ENCODE assay signal across 25 cellular contexts in the genomic region with DNA sequence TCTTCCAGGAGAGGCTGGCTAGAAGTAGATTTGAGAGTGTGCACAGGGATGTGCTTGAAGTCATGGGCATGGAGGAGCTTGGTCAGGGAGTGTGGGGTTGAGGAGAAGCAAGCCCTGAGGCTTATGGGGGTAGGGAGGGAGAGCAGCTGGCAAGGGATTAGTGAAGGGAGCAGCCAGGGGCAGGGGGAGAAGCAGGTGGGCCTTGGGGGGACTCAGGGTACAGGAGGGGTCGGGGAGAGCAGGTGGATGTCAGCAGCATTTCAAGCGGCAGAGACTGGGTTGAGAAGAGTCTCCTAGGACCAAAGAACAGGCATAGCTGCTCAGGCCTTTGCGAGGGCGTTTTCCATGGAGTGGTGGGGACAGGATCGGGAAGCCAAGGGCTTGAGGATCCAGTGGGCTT. TPM values are rescaled to one million over a fixed set of nuclear protein-coding genes. Genes with fewer than 3 reads are reported as not detected.
DNase-seq lines count a peak whose midpoint lies in the region; ATAC-seq and TF ChIP-seq lines count a peak whose summit lies in the region.
"Had no signal": no experiment of that assay in that cellular context is flagged by ENCODE, and none has a peak within 500 bp of the region (broad histone marks: within the 10 kb centered on the region; RNA-seq: fewer than 3 reads in every experiment).

No MANE protein-coding gene starts in this region.

- no peak overlapping the region for H3K56ac ChIP-seq in H9 (ENCODE audit: insufficient read length, low read depth, low read length)

- H3K27me3 ChIP-seq in H9 (ENCODE audit: insufficient read depth, low read length) (no peaks in the 10 kb centered on the region), osteoblast (ENCODE audit: insufficient read depth, low read length) (no peaks in the 10 kb centered on the region), PC-9 (ENCODE audit: insufficient read depth, low read depth) (no peaks in the 10 kb centered on the region)
- H3K27me3 ChIP-seq: heart right ventricle, right lobe of liver, uterus had no signal

- CTCF ChIA-PET in activated naive CD4-positive, alpha-beta T cell treated with anti-CD3 and anti-CD28 coated beads for 36 hours (lab: Charles Lee) = interaction anchor here (0.7 to 5.4 kb wide), 5 partner anchors 10 to 175 kb away, joined by 4 to 32 read pairs (median 6); no protein-coding TSS in a partner anchor
- CTCF ChIA-PET in WTC11 (lab: Charles Lee) = interaction anchor here (0.5 to 5.0 kb wide), 22 partner anchors 8 to 411 kb away, joined by 3 to 40 read pairs (median 6); no protein-coding TSS in a partner anchor
- CTCF ChIA-PET in PC-9 (lab: Charles Lee) = interaction anchor here (0.5 kb wide), 1 partner anchor 431 kb away, joined by 8 read pairs; no protein-coding TSS in a partner anchor

- H3K79me2 ChIP-seq in H9 (ENCODE audit: insufficient read depth, low read length) = no peaks in the 10 kb centered on the region
- H3K79me2 ChIP-seq in osteoblast (ENCODE audit: insufficient read depth, low read length) = no peaks in the 10 kb centered on the region
- H3K79me2 ChIP-seq in PC-9 (ENCODE audit: low read depth) = no peaks in the 10 kb centered on the region

- peak overlapping the region; percentile 36 to 77 for H3K27ac Mint-ChIP-seq in activated naive CD4-positive, alpha-beta T cell treated with anti-CD3 and anti-CD28 coated beads, Interleukin-2, amount 50 U/mL, for 72 hours
- H3K27ac Mint-ChIP-seq in activated naive CD4-positive, alpha-beta T cell treated with anti-CD3 and anti-CD28 coated beads for 36 hours = no peak overlapping the region
- H3K27ac Mint-ChIP-seq in H9 (peak overlapping the region in 2 of 3 experiments; percentile 16 to 30; a peak in 2 of 7 replicates), WTC11 (peak overlapping the region; percentile 38; the same call in 1 of the 2 replicates)

- H3K4ac ChIP-seq in H9 (ENCODE audit: low read depth, low read length) = no peak overlapping the region

- H2AFZ ChIP-seq in H9 (ENCODE audit: low read length) (no peak overlapping the region), osteoblast (ENCODE audit: low read length) (no peak overlapping the region), PC-9 (no peak overlapping the region)

- peaks cover 24% of the 10 kb centered on the region for H3K4me1 Mint-ChIP-seq in activated naive CD4-positive, alpha-beta T cell treated with anti-CD3 and anti-CD28 coated beads for 36 hours (ENCODE audit: low read depth)
- H3K4me1 Mint-ChIP-seq in H9 (peaks cover 9 to 16% of the 10 kb centered on the region in 2 experiments), WTC11 (peaks cover 6% of the 10 kb centered on the region)

- H3K4me1 ChIP-seq in H9 (ENCODE audit: insufficient read depth, low read length) (no peaks in the 10 kb centered on the region), osteoblast (ENCODE audit: insufficient read depth, low read length) (peaks cover 6% of the 10 kb centered on the region), PC-9 (replicated peaks; ENCODE audit: insufficient read depth) (no peaks in the 10 kb centered on the region)
- H3K4me1 ChIP-seq: uterus had no signal

- H3K9me3 Mint-ChIP-seq in activated naive CD4-positive, alpha-beta T cell treated with anti-CD3 and anti-CD28 coated beads, Interleukin-2, amount 50 U/mL, for 72 hours = no peaks in the 10 kb centered on the region
- no peaks in the 10 kb centered on the region for H3K9me3 Mint-ChIP-seq in activated naive CD4-positive, alpha-beta T cell treated with anti-CD3 and anti-CD28 coated beads for 36 hours
- no peaks in the 10 kb centered on the region for H3K9me3 Mint-ChIP-seq in H9
- no peaks in the 10 kb centered on the region for H3K9me3 Mint-ChIP-seq in WTC11

- no peaks in the 10 kb centered on the region for H4K20me1 ChIP-seq in H9 (ENCODE audit: control insufficient read depth, insufficient read depth, insufficient read length)
- no peaks in the 10 kb centered on the region for H4K20me1 ChIP-seq in osteoblast (ENCODE audit: insufficient read depth, low read length)
- H4K20me1 ChIP-seq in PC-9 (ENCODE audit: insufficient read depth) = no peaks in the 10 kb centered on the region

- H3K9ac ChIP-seq in H9 (ENCODE audit: extremely low read depth, insufficient read length, low read length) = no peak overlapping the region

- H3K27ac ChIP-seq in H9 (ENCODE audit: insufficient read length, low read depth, low read length) (no peak overlapping the region), osteoblast (ENCODE audit: low read depth, low read length) (no peak overlapping the region), PC-9 (no peak overlapping the region)
- H3K27ac ChIP-seq: heart right ventricle, HL-60, right lobe of liver, SK-N-MC, uterus had no signal

- H3K23me2 ChIP-seq in H9 (ENCODE audit: insufficient read length, low read depth, low read length, poor library complexity, severe bottlenecking) = no peaks in the 10 kb centered on the region

- H3K9me3 ChIP-seq in H9 (ENCODE audit: control insufficient read depth, low read depth, low read length) (no peaks in the 10 kb centered on the region), osteoblast (ENCODE audit: low read depth, low read length) (no peaks in the 10 kb centered on the region), PC-9 (ENCODE audit: insufficient read depth, low read depth) (no peaks in the 10 kb centered on the region)
- H3K9me3 ChIP-seq: heart right ventricle, right lobe of liver, uterus had no signal

- H3F3A ChIP-seq in PC-9 (ENCODE audit: insufficient read depth, low read depth) = no peaks in the 10 kb centered on the region; the same call in 1 of the 2 replicates

- no peak overlapping the region for H3K23ac ChIP-seq in H9 (ENCODE audit: insufficient read length, low read depth, low read length)

- no peak overlapping the region for H3K4me3 ChIP-seq in osteoblast (ENCODE audit: insufficient read depth, low read length)
- no peak overlapping the region for H3K4me3 ChIP-seq in PC-9
- H3K4me3 ChIP-seq: heart right ventricle, right lobe of liver, SK-N-MC, uterus had no signal

- no peak overlapping the region for H4K91ac ChIP-seq in H9 (ENCODE audit: insufficient read length, low read depth, low read length)

- no peak overlapping the region for H2BK20ac ChIP-seq in H9 (ENCODE audit: low read depth, low read length, poor library complexity, severe bottlenecking)

- no peak overlapping the region for H2BK15ac ChIP-seq in H9 (ENCODE audit: low read depth, low read length)

- no peak overlapping the region for H3K14ac ChIP-seq in H9 (ENCODE audit: insufficient read depth, low read length)

- H4K8ac ChIP-seq in H9 (replicated peaks; ENCODE audit: insufficient read length, low read depth, low read length) = no peak overlapping the region

- no peaks in the 10 kb centered on the region for H3K27me3 Mint-ChIP-seq in activated naive CD4-positive, alpha-beta T cell treated with anti-CD3 and anti-CD28 coated beads for 36 hours (ENCODE audit: low read depth)
- H3K27me3 Mint-ChIP-seq in H9 (ENCODE audit: low read depth) = peaks cover 8% of the 10 kb centered on the region
- no peaks in the 10 kb centered on the region for H3K27me3 Mint-ChIP-seq in WTC11 (ENCODE audit: low read depth)

- no peak overlapping the region for H2BK5ac ChIP-seq in H9 (ENCODE audit: insufficient read length, low read length)

- DNase-seq in activated naive CD4-positive, alpha-beta T cell treated with anti-CD3 and anti-CD28 coated beads, Interleukin-2, amount 50 U/mL, for 72 hours (ENCODE audit: low spot score in 2 of 2) = no peak
- DNase-seq in activated naive CD4-positive, alpha-beta T cell treated with anti-CD3 and anti-CD28 coated beads for 36 hours = no peak
- DNase-seq in H9 (no peak), WTC11 (ENCODE audit: low spot score) (no peak), osteoblast (ENCODE audit: insufficient read length, low spot score, missing footprints) (peak; percentile 46), PC-9 (no peak)
- no peak for DNase-seq in stimulated activated CD4-positive, alpha-beta T cell treated with anti-CD3 and anti-CD28 coated beads, Interleukin-15, amount 100 ng/mL, for 24 hours
- DNase-seq in stimulated activated CD4-positive, alpha-beta T cell treated with anti-CD3 and anti-CD28 coated beads, Interleukin-4, amount 100 ng/mL, for 4 hours = no peak
- DNase-seq: activated CD4-positive, alpha-beta T cell treated with anti-CD3 and anti-CD28 coated beads for 1 hour; activated gamma-delta T cell; aorta; DMS153; heart right ventricle; left colon; NCI-H2081 treated with DMSO at 0.1 percent for 48 hours; NCI-H446; NK-92 treated with Interleukin-12 subunit alpha and Interleukin-12 subunit beta, amount 100 ng/mL, for 24 hours; uterus had no signal

- BruUV-seq in PC-9 (replicated peaks; lab: Mats Ljungman, UMichigan) = no TSS peak

- no peak overlapping the region for H2BK120ac ChIP-seq in H9 (ENCODE audit: low read depth, low read length, poor library complexity, severe bottlenecking)

- H3K4me3 Mint-ChIP-seq in activated naive CD4-positive, alpha-beta T cell treated with anti-CD3 and anti-CD28 coated beads for 36 hours = no peak overlapping the region
- peak overlapping the region in 1 of 2 experiments; percentile 12; a peak in 1 of 5 replicates for H3K4me3 Mint-ChIP-seq in H9
- H3K4me3 Mint-ChIP-seq in WTC11 = no peak overlapping the region

- no peak overlapping the region for H2AK5ac ChIP-seq in H9 (ENCODE audit: insufficient read length, low read length)

- H3K4me2 ChIP-seq in H9 (ENCODE audit: insufficient read depth, insufficient read length, low read length) (no peak overlapping the region), osteoblast (ENCODE audit: insufficient read depth, low read length) (no peak overlapping the region), PC-9 (no peak overlapping the region)

- H2BK12ac ChIP-seq in H9 (ENCODE audit: insufficient read length, low read depth, low read length) = no peak overlapping the region

- H3K36me3 ChIP-seq in osteoblast (ENCODE audit: insufficient read depth, low read length) (peaks cover under 1% of the 10 kb centered on the region), PC-9 (ENCODE audit: low read depth) (no peaks in the 10 kb centered on the region)
- H3K36me3 ChIP-seq: right lobe of liver, uterus had no signal

- no peak overlapping the region for H3K18ac ChIP-seq in H9 (ENCODE audit: insufficient read length, low read depth, low read length)

- TF ChIP-seq CTCF in H9 (conservative IDR thresholded peaks at IDR 0.05) (0 out of 3 replicates have a peak, but pooled peaks have one; percentile 2), WTC11 (IDR thresholded peaks at IDR 0.05) (no peak), osteoblast (IDR thresholded peaks at IDR 0.05; ENCODE audit: extremely low read depth, low read depth, low read length) (no peak), PC-9 (conservative IDR thresholded peaks at IDR 0.05) (no peak; the same call in 1 of the 2 replicates)

- no CpG with 5 or more reads among the region's 5 CpGs for WGBS in H9 (ENCODE audit: extremely low coverage, insufficient read length, low lambda C conversion rate)

- intact Hi-C loops in activated naive CD4-positive, alpha-beta T cell treated with anti-CD3 and anti-CD28 coated beads for 36 hours (cut with micrococcal nuclease) = no loop called here
- intact Hi-C loops in PC-9 (cut with micrococcal nuclease; ENCODE audit: unreplicated experiment) = no loop called here

- H3K9me2 ChIP-seq in PC-9 (ENCODE audit: insufficient read depth) = no peaks in the 10 kb centered on the region

- no peak overlapping the region for H3T11ph ChIP-seq in H9 (ENCODE audit: low read length)

- ATAC-seq in activated naive CD4-positive, alpha-beta T cell treated with anti-CD3 and anti-CD28 coated beads, Interleukin-2, amount 50 U/mL, for 72 hours = no peak
- ATAC-seq in WTC11 = no peak
- ATAC-seq: heart right ventricle, left colon had no signal

- peaks cover 0 to 8% of the 10 kb centered on the region in 2 donors for H3K36me3 Mint-ChIP-seq in activated naive CD4-positive, alpha-beta T cell treated with anti-CD3 and anti-CD28 coated beads, Interleukin-2, amount 50 U/mL, for 72 hours
- H3K36me3 Mint-ChIP-seq in activated naive CD4-positive, alpha-beta T cell treated with anti-CD3 and anti-CD28 coated beads for 36 hours (ENCODE audit: low read depth) = peaks cover 8% of the 10 kb centered on the region
- H3K36me3 Mint-ChIP-seq in H9 (ENCODE audit: insufficient read depth in 1 of 3, low read depth in 3 of 3) (peaks cover under 1 to 2% (median 1%) of the 10 kb centered on the region in 3 experiments; a peak in 4 of 7 replicates), WTC11 (no peaks in the 10 kb centered on the region; the same call in 1 of the 2 replicates)

- POLR2A ChIA-PET in WTC11 (lab: Charles Lee) = no interaction called here
- POLR2A ChIA-PET in PC-9 (lab: Charles Lee; ENCODE audit: unreplicated experiment) = interaction anchor here (0.8 kb wide), 1 partner anchor 430 kb away, joined by 6 read pairs; no protein-coding TSS in a partner anchor

- H4K5ac ChIP-seq in H9 (ENCODE audit: insufficient read length, low read depth, low read length) = no peak overlapping the region

- no peaks in the 10 kb centered on the region for H3K79me1 ChIP-seq in H9 (ENCODE audit: insufficient read depth, low read depth, low read length, poor library complexity, severe bottlenecking)

RNA-seq across cellular contexts. Expression of a gene that starts 3.4 kb away (rescaled TPM):
- 1 to 10 TPM in 1 of 2 donors, under 1 TPM in 1; 0.27 to 1.1 TPM for total RNA-seq in activated naive CD4-positive, alpha-beta T cell treated with anti-CD3 and anti-CD28 coated beads, Interleukin-2, amount 50 U/mL, for 72 hours
- total RNA-seq in activated naive CD4-positive, alpha-beta T cell treated with anti-CD3 and anti-CD28 coated beads for 36 hours = not detected
- total RNA-seq in H9 (2021) (not detected in 2 replicates), WTC11 (2021) (not detected in 3 replicates), osteoblast (under 0.01 TPM in 1 of 2 replicates, not detected in the other), PC-9 (2021) (not detected in 2 replicates)
- total RNA-seq: epithelial cell of proximal tubule, fibroblast of villous mesenchyme, osteocyte, right lobe of liver, temporal lobe had no signal

RNA-seq across cellular contexts. Expression of a gene that starts 17.2 kb away (rescaled TPM):
- total RNA-seq in activated naive CD4-positive, alpha-beta T cell treated with anti-CD3 and anti-CD28 coated beads, Interleukin-2, amount 50 U/mL, for 72 hours = under 1 TPM in 1 of 2 donors, not detected in 1; 0.25 TPM
- not detected for total RNA-seq in activated naive CD4-positive, alpha-beta T cell treated with anti-CD3 and anti-CD28 coated beads for 36 hours
- not detected in 2 replicates for total RNA-seq in H9 (2021)
- total RNA-seq in WTC11 (2021) = 0.09 to 0.21 TPM (median 0.09 TPM) in 3 replicates
- not detected in 2 replicates for total RNA-seq in osteoblast
- not detected in 2 replicates for total RNA-seq in PC-9 (2021)
- total RNA-seq: aorta, epithelial cell of proximal tubule, fibroblast of villous mesenchyme, osteocyte, right lobe of liver, uterus had no signal

RNA-seq across cellular contexts. Expression of a gene that starts 27.4 kb away (rescaled TPM):
- total RNA-seq in activated naive CD4-positive, alpha-beta T cell treated with anti-CD3 and anti-CD28 coated beads, Interleukin-2, amount 50 U/mL, for 72 hours = 100 to 1,000 TPM; 231 to 297 TPM
- 100 to 1,000 TPM; 272 to 282 TPM for total RNA-seq in activated naive CD4-positive, alpha-beta T cell treated with anti-CD3 and anti-CD28 coated beads for 36 hours
- total RNA-seq in H9 (2021) (49.2 and 49.3 TPM in 2 replicates), WTC11 (2021) (55.1 to 55.9 TPM (median 55.3 TPM) in 3 replicates), osteoblast (30.6 and 31.5 TPM in 2 replicates), PC-9 (2021) (78.3 TPM in 2 replicates)

RNA-seq across cellular contexts. Expression of a gene that starts 33.7 kb away (rescaled TPM):
- total RNA-seq in activated naive CD4-positive, alpha-beta T cell treated with anti-CD3 and anti-CD28 coated beads, Interleukin-2, amount 50 U/mL, for 72 hours = 10 to 100 TPM; 37.6 to 50.3 TPM
- total RNA-seq in activated naive CD4-positive, alpha-beta T cell treated with anti-CD3 and anti-CD28 coated beads for 36 hours = 10 to 100 TPM; 58.9 to 69.2 TPM
- total RNA-seq in H9 (2021) = 31.1 and 34.0 TPM in 2 replicates
- 34.4 to 38.9 TPM (median 37.4 TPM) in 3 replicates for total RNA-seq in WTC11 (2021)
- total RNA-seq in osteoblast = 19.4 and 21.4 TPM in 2 replicates
- 30.2 and 46.6 TPM in 2 replicates for total RNA-seq in PC-9 (2021)
